ENCODE assay signal across 8 cellular contexts in genomic region chr16:77722315-77723107, GRCh38. TPM values are rescaled to one million over a fixed set of nuclear protein-coding genes. Genes with fewer than 3 reads are reported as not detected.
DNase-seq lines count a peak whose midpoint lies in the region; ATAC-seq and TF ChIP-seq lines count a peak whose summit lies in the region.

Gene NUDT7, plus strand, starts transcription at chr16:77722514. Its CDS starts 69 bp downstream, at chr16:77722583.

- H3K27me3 ChIP-seq in right cardiac atrium (ENCODE audit: control insufficient read depth, insufficient read depth) (no peaks in the 10 kb centered on the region), uterus (no peaks in the 10 kb centered on the region)

- TF ChIP-seq CTCF in GM13976 (IDR thresholded peaks at IDR 0.05; ENCODE audit: borderline replicate concordance, control extremely low read depth, extremely low read depth, insufficient read depth, missing control alignments) (peak; percentile 33), uterus (IDR thresholded peaks at IDR 0.05) (peak; percentile 24 to 35 (median 30))

- H3K27ac ChIP-seq in angular gyrus (ENCODE audit: low read depth, low read length) (peak within 1 kb of the TSS; percentile 73), right cardiac atrium (ENCODE audit: low read length) (peak within 1 kb of the TSS; percentile 82), uterus (peak within 1 kb of the TSS; percentile 90 to 95)

- DNase-seq in GM13976 (ENCODE audit: low spot score) (peak; percentile 99), NCI-H1436 (lab: John Stamatoyannopoulos, UW) (peak; percentile 97), T follicular helper cell (ENCODE audit: low read depth) (peak; percentile 87), right cardiac atrium (peak; percentile 100), pulmonary artery endothelial cell (ENCODE audit: low read depth, low spot score) (peak; percentile 87), uterus (peak; percentile 99)

- peak; percentile 71 to 72 for TF ChIP-seq POLR2A in uterus (IDR thresholded peaks at IDR 0.05)

- ATAC-seq in HG02840 (IDR thresholded peaks at IDR 0.05; ENCODE audit: low FRiP score, unreplicated experiment) (peak; percentile 87), right cardiac atrium (peak; percentile 100)

- no peaks in the 10 kb centered on the region for H3K9me3 ChIP-seq in right cardiac atrium (ENCODE audit: control insufficient read depth, low read length)
- no peaks in the 10 kb centered on the region for H3K9me3 ChIP-seq in uterus

- WGBS in right cardiac atrium = under 1% methylated on average over 55 of the region's 55 CpGs

- in situ Hi-C loops in GM13976 (cut with MboI; ENCODE audit: low sequenced_read_pairs, unreplicated experiment) = no loop called here

- H3K4me3 ChIP-seq in right cardiac atrium (ENCODE audit: low read length) (peak within 1 kb of the TSS; percentile 59), uterus (peak within 1 kb of the TSS; percentile 80 to 95)

- intact Hi-C loops in right cardiac atrium (cut with DNase I) = no loop called here
- intact Hi-C loops in uterus (cut with DNase I; ENCODE audit: low total_unique reads) = no loop called here

- H3K36me3 ChIP-seq in uterus = no peaks in the 10 kb centered on the region

- H3K4me1 ChIP-seq in right cardiac atrium (ENCODE audit: control insufficient read depth, insufficient read depth, low read length) = peaks cover 2% of the 10 kb centered on the region
- H3K4me1 ChIP-seq in uterus = no peaks in the 10 kb centered on the region

RNA-seq across cellular contexts. Expression of gene NUDT7, which starts in this region (rescaled TPM):
- total RNA-seq in right cardiac atrium (10 to 100 TPM; 15.2 to 36.3 (median 32.7) TPM), pulmonary artery endothelial cell (5.1 and 5.8 TPM in 2 replicates), uterus (10 to 100 TPM in 1 of 4 donors, 1 to 10 TPM in 3; 3.3 to 11.2 (median 5.8) TPM)
- polyA plus RNA-seq in right cardiac atrium = 44.3 TPM

Comparison
In these comparisons a context has a peak if more than half of its experiments do, and no peak if none do; other contexts are left out.
1. Peak in every context shown above with its lines: DNase-seq, ATAC-seq, H3K4me3 ChIP-seq and H3K27ac ChIP-seq.